Comparison of ENCODE assay signal across 1 cellular context in the genomic region with DNA sequence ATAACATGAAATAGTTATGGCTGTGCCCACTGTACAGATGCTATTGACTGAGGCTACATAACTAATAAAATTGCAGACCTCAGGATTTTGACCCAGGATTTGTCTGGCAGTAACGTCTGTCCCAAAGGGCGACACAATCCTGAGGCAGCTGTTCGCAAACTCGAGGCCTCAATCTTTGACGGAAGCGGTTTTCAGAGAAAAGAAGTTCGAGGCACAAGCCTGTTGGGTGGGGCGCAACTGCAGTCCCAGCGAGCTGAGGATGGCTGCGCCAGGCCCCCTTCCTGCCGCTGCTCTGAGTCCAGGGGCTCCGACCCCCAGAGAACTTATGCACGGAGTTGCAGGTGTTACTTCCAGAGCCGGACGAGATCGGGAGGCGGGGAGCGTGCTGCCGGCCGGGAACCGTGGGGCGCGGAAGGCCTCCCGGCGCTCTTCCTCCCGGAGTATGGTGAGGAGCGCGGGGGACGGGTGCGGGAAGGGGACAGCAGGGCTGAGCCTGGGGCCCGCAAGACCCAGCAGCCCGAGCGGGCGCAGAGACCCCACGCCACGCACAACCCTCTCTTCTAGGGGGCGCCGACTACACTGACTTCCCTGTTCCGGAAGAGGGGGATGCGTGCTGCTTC.
TF ChIP-seq lines count a peak whose summit lies in the region.

A gene (plus strand): TSS at position 242 of the 620 bp plus-strand sequence. CDS start 18 bp downstream, at position 260.

TF ChIP-seq in GM12878, 131 proteins besides CTCF, POLR2A, EP300 and RAD21 (continued from another document and continues in another):
- TF ChIP-seq, protein P1, sequence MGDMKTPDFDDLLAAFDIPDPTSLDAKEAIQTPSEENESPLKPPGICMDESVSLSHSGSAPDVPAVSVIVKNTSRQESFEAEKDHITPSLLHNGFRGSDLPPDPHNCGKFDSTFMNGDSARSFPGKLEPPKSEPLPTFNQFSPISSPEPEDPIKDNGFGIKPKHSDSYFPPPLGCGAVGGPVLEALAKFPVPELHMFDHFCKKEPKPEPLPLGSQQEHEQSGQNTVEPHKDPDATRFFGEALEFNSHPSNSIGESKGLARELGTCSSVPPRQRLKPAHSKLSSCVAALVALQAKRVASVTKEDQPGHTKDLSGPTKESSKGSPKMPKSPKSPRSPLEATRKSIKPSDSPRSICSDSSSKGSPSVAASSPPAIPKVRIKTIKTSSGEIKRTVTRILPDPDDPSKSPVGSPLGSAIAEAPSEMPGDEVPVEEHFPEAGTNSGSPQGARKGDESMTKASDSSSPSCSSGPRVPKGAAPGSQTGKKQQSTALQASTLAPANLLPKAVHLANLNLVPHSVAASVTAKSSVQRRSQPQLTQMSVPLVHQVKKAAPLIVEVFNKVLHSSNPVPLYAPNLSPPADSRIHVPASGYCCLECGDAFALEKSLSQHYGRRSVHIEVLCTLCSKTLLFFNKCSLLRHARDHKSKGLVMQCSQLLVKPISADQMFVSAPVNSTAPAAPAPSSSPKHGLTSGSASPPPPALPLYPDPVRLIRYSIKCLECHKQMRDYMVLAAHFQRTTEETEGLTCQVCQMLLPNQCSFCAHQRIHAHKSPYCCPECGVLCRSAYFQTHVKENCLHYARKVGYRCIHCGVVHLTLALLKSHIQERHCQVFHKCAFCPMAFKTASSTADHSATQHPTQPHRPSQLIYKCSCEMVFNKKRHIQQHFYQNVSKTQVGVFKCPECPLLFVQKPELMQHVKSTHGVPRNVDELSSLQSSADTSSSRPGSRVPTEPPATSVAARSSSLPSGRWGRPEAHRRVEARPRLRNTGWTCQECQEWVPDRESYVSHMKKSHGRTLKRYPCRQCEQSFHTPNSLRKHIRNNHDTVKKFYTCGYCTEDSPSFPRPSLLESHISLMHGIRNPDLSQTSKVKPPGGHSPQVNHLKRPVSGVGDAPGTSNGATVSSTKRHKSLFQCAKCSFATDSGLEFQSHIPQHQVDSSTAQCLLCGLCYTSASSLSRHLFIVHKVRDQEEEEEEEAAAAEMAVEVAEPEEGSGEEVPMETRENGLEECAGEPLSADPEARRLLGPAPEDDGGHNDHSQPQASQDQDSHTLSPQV (IDR thresholded peaks at IDR 0.05): 0 out of 2 replicates have a peak, but pooled peaks have one; percentile 56
- TF ChIP-seq CBFB (IDR thresholded peaks at IDR 0.05; ENCODE audit: low read depth): 0 out of 2 replicates have a peak, but pooled peaks have one; percentile 41
- TF ChIP-seq TARDBP (IDR thresholded peaks at IDR 0.05; ENCODE audit: borderline replicate concordance): 0 out of 2 replicates have a peak, but pooled peaks have one; percentile 46
- TF ChIP-seq CBX5 (IDR thresholded peaks at IDR 0.05; ENCODE audit: low read depth): no peak
- no peak for TF ChIP-seq CREM (IDR thresholded peaks at IDR 0.05; ENCODE audit: low read depth)
- TF ChIP-seq SPI1 (IDR thresholded peaks at IDR 0.05; ENCODE audit: borderline replicate concordance, insufficient read depth, low read depth, low read length): 0 out of 2 replicates have a peak, but pooled peaks have one; percentile 4
- TF ChIP-seq FOXK2 (IDR thresholded peaks at IDR 0.05): no peak
- TF ChIP-seq ZNF24 (IDR thresholded peaks at IDR 0.05): no peak
- TF ChIP-seq SMARCA5 (IDR thresholded peaks at IDR 0.05): peak; percentile 71
- no peak for TF ChIP-seq SREBF2 (IDR thresholded peaks at IDR 0.05; ENCODE audit: low read length)
- TF ChIP-seq YY1 (IDR thresholded peaks at IDR 0.05; ENCODE audit: low read depth, low read length): 0 out of 2 replicates have a peak, but pooled peaks have one; percentile 49
- TF ChIP-seq MTA3 (IDR thresholded peaks at IDR 0.05; ENCODE audit: borderline replicate concordance, low read length): 0 out of 2 replicates have a peak, but pooled peaks have one; percentile 6
- no peak for TF ChIP-seq RUNX3 (IDR thresholded peaks at IDR 0.05; ENCODE audit: low read length)
- no peak for TF ChIP-seq PAX8 (IDR thresholded peaks at IDR 0.05)
- TF ChIP-seq EED (IDR thresholded peaks at IDR 0.05; ENCODE audit: low read depth): peak; percentile 83
- TF ChIP-seq, protein P2, sequence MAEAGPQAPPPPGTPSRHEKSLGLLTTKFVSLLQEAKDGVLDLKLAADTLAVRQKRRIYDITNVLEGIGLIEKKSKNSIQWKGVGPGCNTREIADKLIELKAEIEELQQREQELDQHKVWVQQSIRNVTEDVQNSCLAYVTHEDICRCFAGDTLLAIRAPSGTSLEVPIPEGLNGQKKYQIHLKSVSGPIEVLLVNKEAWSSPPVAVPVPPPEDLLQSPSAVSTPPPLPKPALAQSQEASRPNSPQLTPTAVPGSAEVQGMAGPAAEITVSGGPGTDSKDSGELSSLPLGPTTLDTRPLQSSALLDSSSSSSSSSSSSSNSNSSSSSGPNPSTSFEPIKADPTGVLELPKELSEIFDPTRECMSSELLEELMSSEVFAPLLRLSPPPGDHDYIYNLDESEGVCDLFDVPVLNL (IDR thresholded peaks at IDR 0.05; ENCODE audit: low read depth, low read length): no peak
- TF ChIP-seq, protein P3, sequence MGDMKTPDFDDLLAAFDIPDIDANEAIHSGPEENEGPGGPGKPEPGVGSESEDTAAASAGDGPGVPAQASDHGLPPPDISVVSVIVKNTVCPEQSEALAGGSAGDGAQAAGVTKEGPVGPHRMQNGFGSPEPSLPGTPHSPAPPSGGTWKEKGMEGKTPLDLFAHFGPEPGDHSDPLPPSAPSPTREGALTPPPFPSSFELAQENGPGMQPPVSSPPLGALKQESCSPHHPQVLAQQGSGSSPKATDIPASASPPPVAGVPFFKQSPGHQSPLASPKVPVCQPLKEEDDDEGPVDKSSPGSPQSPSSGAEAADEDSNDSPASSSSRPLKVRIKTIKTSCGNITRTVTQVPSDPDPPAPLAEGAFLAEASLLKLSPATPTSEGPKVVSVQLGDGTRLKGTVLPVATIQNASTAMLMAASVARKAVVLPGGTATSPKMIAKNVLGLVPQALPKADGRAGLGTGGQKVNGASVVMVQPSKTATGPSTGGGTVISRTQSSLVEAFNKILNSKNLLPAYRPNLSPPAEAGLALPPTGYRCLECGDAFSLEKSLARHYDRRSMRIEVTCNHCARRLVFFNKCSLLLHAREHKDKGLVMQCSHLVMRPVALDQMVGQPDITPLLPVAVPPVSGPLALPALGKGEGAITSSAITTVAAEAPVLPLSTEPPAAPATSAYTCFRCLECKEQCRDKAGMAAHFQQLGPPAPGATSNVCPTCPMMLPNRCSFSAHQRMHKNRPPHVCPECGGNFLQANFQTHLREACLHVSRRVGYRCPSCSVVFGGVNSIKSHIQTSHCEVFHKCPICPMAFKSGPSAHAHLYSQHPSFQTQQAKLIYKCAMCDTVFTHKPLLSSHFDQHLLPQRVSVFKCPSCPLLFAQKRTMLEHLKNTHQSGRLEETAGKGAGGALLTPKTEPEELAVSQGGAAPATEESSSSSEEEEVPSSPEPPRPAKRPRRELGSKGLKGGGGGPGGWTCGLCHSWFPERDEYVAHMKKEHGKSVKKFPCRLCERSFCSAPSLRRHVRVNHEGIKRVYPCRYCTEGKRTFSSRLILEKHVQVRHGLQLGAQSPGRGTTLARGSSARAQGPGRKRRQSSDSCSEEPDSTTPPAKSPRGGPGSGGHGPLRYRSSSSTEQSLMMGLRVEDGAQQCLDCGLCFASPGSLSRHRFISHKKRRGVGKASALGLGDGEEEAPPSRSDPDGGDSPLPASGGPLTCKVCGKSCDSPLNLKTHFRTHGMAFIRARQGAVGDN (IDR thresholded peaks at IDR 0.05): peak; percentile 95
- TF ChIP-seq, protein P4, sequence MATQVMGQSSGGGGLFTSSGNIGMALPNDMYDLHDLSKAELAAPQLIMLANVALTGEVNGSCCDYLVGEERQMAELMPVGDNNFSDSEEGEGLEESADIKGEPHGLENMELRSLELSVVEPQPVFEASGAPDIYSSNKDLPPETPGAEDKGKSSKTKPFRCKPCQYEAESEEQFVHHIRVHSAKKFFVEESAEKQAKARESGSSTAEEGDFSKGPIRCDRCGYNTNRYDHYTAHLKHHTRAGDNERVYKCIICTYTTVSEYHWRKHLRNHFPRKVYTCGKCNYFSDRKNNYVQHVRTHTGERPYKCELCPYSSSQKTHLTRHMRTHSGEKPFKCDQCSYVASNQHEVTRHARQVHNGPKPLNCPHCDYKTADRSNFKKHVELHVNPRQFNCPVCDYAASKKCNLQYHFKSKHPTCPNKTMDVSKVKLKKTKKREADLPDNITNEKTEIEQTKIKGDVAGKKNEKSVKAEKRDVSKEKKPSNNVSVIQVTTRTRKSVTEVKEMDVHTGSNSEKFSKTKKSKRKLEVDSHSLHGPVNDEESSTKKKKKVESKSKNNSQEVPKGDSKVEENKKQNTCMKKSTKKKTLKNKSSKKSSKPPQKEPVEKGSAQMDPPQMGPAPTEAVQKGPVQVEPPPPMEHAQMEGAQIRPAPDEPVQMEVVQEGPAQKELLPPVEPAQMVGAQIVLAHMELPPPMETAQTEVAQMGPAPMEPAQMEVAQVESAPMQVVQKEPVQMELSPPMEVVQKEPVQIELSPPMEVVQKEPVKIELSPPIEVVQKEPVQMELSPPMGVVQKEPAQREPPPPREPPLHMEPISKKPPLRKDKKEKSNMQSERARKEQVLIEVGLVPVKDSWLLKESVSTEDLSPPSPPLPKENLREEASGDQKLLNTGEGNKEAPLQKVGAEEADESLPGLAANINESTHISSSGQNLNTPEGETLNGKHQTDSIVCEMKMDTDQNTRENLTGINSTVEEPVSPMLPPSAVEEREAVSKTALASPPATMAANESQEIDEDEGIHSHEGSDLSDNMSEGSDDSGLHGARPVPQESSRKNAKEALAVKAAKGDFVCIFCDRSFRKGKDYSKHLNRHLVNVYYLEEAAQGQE (IDR thresholded peaks at IDR 0.05; ENCODE audit: low read depth, low read length): no peak
- TF ChIP-seq NFYA (IDR thresholded peaks at IDR 0.05; ENCODE audit: borderline replicate concordance, low read depth, low read length): no peak
- TF ChIP-seq, protein P5, sequence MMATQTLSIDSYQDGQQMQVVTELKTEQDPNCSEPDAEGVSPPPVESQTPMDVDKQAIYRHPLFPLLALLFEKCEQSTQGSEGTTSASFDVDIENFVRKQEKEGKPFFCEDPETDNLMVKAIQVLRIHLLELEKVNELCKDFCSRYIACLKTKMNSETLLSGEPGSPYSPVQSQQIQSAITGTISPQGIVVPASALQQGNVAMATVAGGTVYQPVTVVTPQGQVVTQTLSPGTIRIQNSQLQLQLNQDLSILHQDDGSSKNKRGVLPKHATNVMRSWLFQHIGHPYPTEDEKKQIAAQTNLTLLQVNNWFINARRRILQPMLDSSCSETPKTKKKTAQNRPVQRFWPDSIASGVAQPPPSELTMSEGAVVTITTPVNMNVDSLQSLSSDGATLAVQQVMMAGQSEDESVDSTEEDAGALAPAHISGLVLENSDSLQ (IDR thresholded peaks at IDR 0.05): no peak
- no peak for TF ChIP-seq CREB1 (IDR thresholded peaks at IDR 0.05; ENCODE audit: low read depth)
- TF ChIP-seq ZNF217 (IDR thresholded peaks at IDR 0.05): peak; percentile 53
- TF ChIP-seq IRF4 (IDR thresholded peaks at IDR 0.05; ENCODE audit: low read depth, low read length): no peak
- TF ChIP-seq NFXL1 (IDR thresholded peaks at IDR 0.05; ENCODE audit: borderline replicate concordance): no peak
- TF ChIP-seq RAD51 (IDR thresholded peaks at IDR 0.05): no peak
- no peak for TF ChIP-seq ZBED1 (IDR thresholded peaks at IDR 0.05; ENCODE audit: borderline replicate concordance)
- no peak for TF ChIP-seq PML (IDR thresholded peaks at IDR 0.05; ENCODE audit: low read length)
- TF ChIP-seq, protein P6, sequence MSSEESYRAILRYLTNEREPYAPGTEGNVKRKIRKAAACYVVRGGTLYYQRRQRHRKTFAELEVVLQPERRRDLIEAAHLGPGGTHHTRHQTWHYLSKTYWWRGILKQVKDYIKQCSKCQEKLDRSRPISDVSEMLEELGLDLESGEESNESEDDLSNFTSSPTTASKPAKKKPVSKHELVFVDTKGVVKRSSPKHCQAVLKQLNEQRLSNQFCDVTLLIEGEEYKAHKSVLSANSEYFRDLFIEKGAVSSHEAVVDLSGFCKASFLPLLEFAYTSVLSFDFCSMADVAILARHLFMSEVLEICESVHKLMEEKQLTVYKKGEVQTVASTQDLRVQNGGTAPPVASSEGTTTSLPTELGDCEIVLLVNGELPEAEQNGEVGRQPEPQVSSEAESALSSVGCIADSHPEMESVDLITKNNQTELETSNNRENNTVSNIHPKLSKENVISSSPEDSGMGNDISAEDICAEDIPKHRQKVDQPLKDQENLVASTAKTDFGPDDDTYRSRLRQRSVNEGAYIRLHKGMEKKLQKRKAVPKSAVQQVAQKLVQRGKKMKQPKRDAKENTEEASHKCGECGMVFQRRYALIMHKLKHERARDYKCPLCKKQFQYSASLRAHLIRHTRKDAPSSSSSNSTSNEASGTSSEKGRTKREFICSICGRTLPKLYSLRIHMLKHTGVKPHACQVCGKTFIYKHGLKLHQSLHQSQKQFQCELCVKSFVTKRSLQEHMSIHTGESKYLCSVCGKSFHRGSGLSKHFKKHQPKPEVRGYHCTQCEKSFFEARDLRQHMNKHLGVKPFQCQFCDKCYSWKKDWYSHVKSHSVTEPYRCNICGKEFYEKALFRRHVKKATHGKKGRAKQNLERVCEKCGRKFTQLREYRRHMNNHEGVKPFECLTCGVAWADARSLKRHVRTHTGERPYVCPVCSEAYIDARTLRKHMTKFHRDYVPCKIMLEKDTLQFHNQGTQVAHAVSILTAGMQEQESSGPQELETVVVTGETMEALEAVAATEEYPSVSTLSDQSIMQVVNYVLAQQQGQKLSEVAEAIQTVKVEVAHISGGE (CRISPR knock-in tag; IDR thresholded peaks at IDR 0.05): no peak
- TF ChIP-seq, protein P7, sequence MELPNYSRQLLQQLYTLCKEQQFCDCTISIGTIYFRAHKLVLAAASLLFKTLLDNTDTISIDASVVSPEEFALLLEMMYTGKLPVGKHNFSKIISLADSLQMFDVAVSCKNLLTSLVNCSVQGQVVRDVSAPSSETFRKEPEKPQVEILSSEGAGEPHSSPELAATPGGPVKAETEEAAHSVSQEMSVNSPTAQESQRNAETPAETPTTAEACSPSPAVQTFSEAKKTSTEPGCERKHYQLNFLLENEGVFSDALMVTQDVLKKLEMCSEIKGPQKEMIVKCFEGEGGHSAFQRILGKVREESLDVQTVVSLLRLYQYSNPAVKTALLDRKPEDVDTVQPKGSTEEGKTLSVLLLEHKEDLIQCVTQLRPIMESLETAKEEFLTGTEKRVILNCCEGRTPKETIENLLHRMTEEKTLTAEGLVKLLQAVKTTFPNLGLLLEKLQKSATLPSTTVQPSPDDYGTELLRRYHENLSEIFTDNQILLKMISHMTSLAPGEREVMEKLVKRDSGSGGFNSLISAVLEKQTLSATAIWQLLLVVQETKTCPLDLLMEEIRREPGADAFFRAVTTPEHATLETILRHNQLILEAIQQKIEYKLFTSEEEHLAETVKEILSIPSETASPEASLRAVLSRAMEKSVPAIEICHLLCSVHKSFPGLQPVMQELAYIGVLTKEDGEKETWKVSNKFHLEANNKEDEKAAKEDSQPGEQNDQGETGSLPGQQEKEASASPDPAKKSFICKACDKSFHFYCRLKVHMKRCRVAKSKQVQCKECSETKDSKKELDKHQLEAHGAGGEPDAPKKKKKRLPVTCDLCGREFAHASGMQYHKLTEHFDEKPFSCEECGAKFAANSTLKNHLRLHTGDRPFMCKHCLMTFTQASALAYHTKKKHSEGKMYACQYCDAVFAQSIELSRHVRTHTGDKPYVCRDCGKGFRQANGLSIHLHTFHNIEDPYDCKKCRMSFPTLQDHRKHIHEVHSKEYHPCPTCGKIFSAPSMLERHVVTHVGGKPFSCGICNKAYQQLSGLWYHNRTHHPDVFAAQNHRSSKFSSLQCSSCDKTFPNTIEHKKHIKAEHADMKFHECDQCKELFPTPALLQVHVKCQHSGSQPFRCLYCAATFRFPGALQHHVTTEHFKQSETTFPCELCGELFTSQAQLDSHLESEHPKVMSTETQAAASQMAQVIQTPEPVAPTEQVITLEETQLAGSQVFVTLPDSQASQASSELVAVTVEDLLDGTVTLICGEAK (IDR thresholded peaks at IDR 0.05; ENCODE audit: borderline replicate concordance): no peak
